In genomic region chr6:2972685-2973084, GRCh38 we compare ENCODE assay signal across 7 cellular contexts. TPM values are rescaled to one million over a fixed set of nuclear protein-coding genes. Genes with fewer than 3 reads are reported as not detected.
DNase-seq lines count a peak whose midpoint lies in the region; ATAC-seq and TF ChIP-seq lines count a peak whose summit lies in the region.
"Not testable (repeated sequence)": the region's sequence is repeated elsewhere in the genome, so short reads cannot be mapped to it uniquely, and the experiment has no call there.

No MANE protein-coding gene starts in this region.

- H3K79me2 ChIP-seq in H9 (ENCODE audit: insufficient read depth, low read length) = not testable (repeated sequence)

- not testable (repeated sequence) for DNase-seq in H9; T-cell; activated CD8-positive, alpha-beta memory T cell treated with anti-CD3 and anti-CD28 coated beads, Interleukin-2, amount 10 ng/mL, durations not matched to agents 7 days and 5 days; activated naive CD8-positive, alpha-beta T cell treated with anti-CD3 and anti-CD28 coated beads, Interleukin-2, amount 10 ng/mL, durations not matched to agents 7 days and 5 days; naive B cell; gastrocnemius medialis
- DNase-seq in endodermal cell = peak; percentile 3

- CTCF ChIA-PET in T-cell (lab: Charles Lee) = interaction anchor here in 1 of 2 donors (0.6 to 1.3 kb wide), 2 partner anchors 10 to 17 kb away, joined by 3 to 5 read pairs; no protein-coding TSS in a partner anchor
- CTCF ChIA-PET in activated CD8-positive, alpha-beta memory T cell treated with anti-CD3 and anti-CD28 coated beads, Interleukin-2, amount 10 ng/mL, durations not matched to agents 7 days and 5 days (lab: Charles Lee) = interaction anchor here (1.6 to 3.2 kb wide), 3 partner anchors 7 to 20 kb away, joined by 6 to 15 read pairs (median 9); no protein-coding TSS in a partner anchor

- not testable (repeated sequence) for H3K27me3 Mint-ChIP-seq in H9 (ENCODE audit: low read depth); activated CD8-positive, alpha-beta memory T cell treated with anti-CD3 and anti-CD28 coated beads, Interleukin-2, amount 10 ng/mL, durations not matched to agents 7 days and 5 days; activated naive CD8-positive, alpha-beta T cell treated with anti-CD3 and anti-CD28 coated beads, Interleukin-2, amount 10 ng/mL, durations not matched to agents 7 days and 5 days; endodermal cell (ENCODE audit: insufficient read depth)
- H3K27me3 Mint-ChIP-seq in T-cell (peaks cover 5 to 13% of the 10 kb centered on the region in 2 donors), naive B cell (peaks cover 4 to 14% (median 13%) of the 10 kb centered on the region in 3 donors)

- not testable (repeated sequence) for H2BK5ac ChIP-seq in H9 (ENCODE audit: insufficient read length, low read length)

- H2AFZ ChIP-seq in H9 (ENCODE audit: low read length) = not testable (repeated sequence)

- not testable (repeated sequence) for H3K27me3 ChIP-seq in H9 (ENCODE audit: insufficient read depth, low read length); endodermal cell (ENCODE audit: control insufficient read depth, insufficient read depth, low read length, poor library complexity, severe bottlenecking); gastrocnemius medialis

- not testable (repeated sequence) for H4K5ac ChIP-seq in H9 (ENCODE audit: insufficient read length, low read depth, low read length)

- H3K36me3 Mint-ChIP-seq in H9 (ENCODE audit: insufficient read depth in 1 of 3, low read depth in 3 of 3); T-cell; endodermal cell (ENCODE audit: low read depth); naive B cell: not testable (repeated sequence)
- peaks cover 11% of the 10 kb centered on the region for H3K36me3 Mint-ChIP-seq in activated CD8-positive, alpha-beta memory T cell treated with anti-CD3 and anti-CD28 coated beads, Interleukin-2, amount 10 ng/mL, durations not matched to agents 7 days and 5 days
- H3K36me3 Mint-ChIP-seq in activated naive CD8-positive, alpha-beta T cell treated with anti-CD3 and anti-CD28 coated beads, Interleukin-2, amount 10 ng/mL, durations not matched to agents 7 days and 5 days = peaks cover 13% of the 10 kb centered on the region

- intact Hi-C loops in gastrocnemius medialis (cut with DNase I; ENCODE audit: low total_unique reads) = not testable (repeated sequence)

- not testable (repeated sequence) for H3K27ac ChIP-seq in H9 (ENCODE audit: insufficient read length, low read depth, low read length); endodermal cell (ENCODE audit: low read depth, low read length)
- H3K27ac ChIP-seq in gastrocnemius medialis = peak overlapping the region in 3 of 4 donors; percentile 99 to 100 (median 99)

- not testable (repeated sequence) for H3K18ac ChIP-seq in H9 (ENCODE audit: insufficient read length, low read depth, low read length)

- not testable (repeated sequence) for TF ChIP-seq POLR2A in gastrocnemius medialis (IDR thresholded peaks at IDR 0.05)

- not testable (repeated sequence) for H2BK120ac ChIP-seq in H9 (ENCODE audit: low read depth, low read length, poor library complexity, severe bottlenecking)

- not testable (repeated sequence) for H3T11ph ChIP-seq in H9 (ENCODE audit: low read length)

- H2BK12ac ChIP-seq in H9 (ENCODE audit: insufficient read length, low read depth, low read length) = not testable (repeated sequence)

- not testable (repeated sequence) for H3K4me2 ChIP-seq in H9 (ENCODE audit: insufficient read depth, insufficient read length, low read length)

- not testable (repeated sequence) for H3K4ac ChIP-seq in H9 (ENCODE audit: low read depth, low read length)

- H4K91ac ChIP-seq in H9 (ENCODE audit: insufficient read length, low read depth, low read length) = not testable (repeated sequence)

- H3K4me3 Mint-ChIP-seq in H9 = peak overlapping the region; percentile 69 to 81; a peak in 2 of 5 replicates
- H3K4me3 Mint-ChIP-seq in T-cell = peak overlapping the region; percentile 81 to 86 (median 85)
- peak overlapping the region; percentile 82 for H3K4me3 Mint-ChIP-seq in activated CD8-positive, alpha-beta memory T cell treated with anti-CD3 and anti-CD28 coated beads, Interleukin-2, amount 10 ng/mL, durations not matched to agents 7 days and 5 days
- H3K4me3 Mint-ChIP-seq in activated naive CD8-positive, alpha-beta T cell treated with anti-CD3 and anti-CD28 coated beads, Interleukin-2, amount 10 ng/mL, durations not matched to agents 7 days and 5 days = peak overlapping the region; percentile 90
- peak overlapping the region; percentile 74 for H3K4me3 Mint-ChIP-seq in endodermal cell
- H3K4me3 Mint-ChIP-seq in naive B cell = peak overlapping the region in 6 of 8 donors; percentile 47 to 95 (median 90)

- not testable (repeated sequence) for H3K27ac Mint-ChIP-seq in H9; activated naive CD8-positive, alpha-beta T cell treated with anti-CD3 and anti-CD28 coated beads, Interleukin-2, amount 10 ng/mL, durations not matched to agents 7 days and 5 days; endodermal cell
- peak overlapping the region in 1 of 2 donors; percentile 3 for H3K27ac Mint-ChIP-seq in T-cell
- peak overlapping the region; percentile 89 for H3K27ac Mint-ChIP-seq in activated CD8-positive, alpha-beta memory T cell treated with anti-CD3 and anti-CD28 coated beads, Interleukin-2, amount 10 ng/mL, durations not matched to agents 7 days and 5 days
- H3K27ac Mint-ChIP-seq in naive B cell = peak overlapping the region in 2 of 6 donors; percentile 39 to 92

- H3K23ac ChIP-seq in H9 (ENCODE audit: insufficient read length, low read depth, low read length) = not testable (repeated sequence)

- no CpG with 5 or more reads among the region's 5 CpGs for WGBS in H9 (ENCODE audit: extremely low coverage, insufficient read length, low lambda C conversion rate)
- 93 to 100% methylated on average over 4 to 5 of the region's 5 CpGs for WGBS in endodermal cell (ENCODE audit: insufficient coverage in 1 of 2, insufficient read length in 1 of 2), 2 experiments

- in situ Hi-C loops in gastrocnemius medialis (cut with MboI; ENCODE audit: low sequenced_read_pairs in 4 of 4) = not testable (repeated sequence)

- not testable (repeated sequence) for H3K4me1 ChIP-seq in H9 (ENCODE audit: insufficient read depth, low read length); endodermal cell (ENCODE audit: control insufficient read depth, insufficient read depth, low read length)
- H3K4me1 ChIP-seq in gastrocnemius medialis = peaks cover 14 to 16% of the 10 kb centered on the region in 2 donors

- POLR2A ChIA-PET in T-cell (lab: Charles Lee) = interaction anchor here (0.6 kb wide), 4 partner anchors 47 to 126 kb away, joined by 3 to 9 read pairs (median 3); no protein-coding TSS in a partner anchor
- POLR2A ChIA-PET in activated naive CD8-positive, alpha-beta T cell treated with anti-CD3 and anti-CD28 coated beads, Interleukin-2, amount 10 ng/mL, durations not matched to agents 7 days and 5 days (lab: Charles Lee) = interaction anchor here (0.7 to 1.9 kb wide), 10 partner anchors 14 to 674 kb away, joined by 3 to 32 read pairs (median 5); partner anchors contain the start of gene NQO2

- ATAC-seq in T-cell (replicated peaks in 1 of 4); activated CD8-positive, alpha-beta memory T cell treated with anti-CD3 and anti-CD28 coated beads, Interleukin-2, amount 10 ng/mL, durations not matched to agents 7 days and 5 days; activated naive CD8-positive, alpha-beta T cell treated with anti-CD3 and anti-CD28 coated beads, Interleukin-2, amount 10 ng/mL, durations not matched to agents 7 days and 5 days (ENCODE audit: low read depth); naive B cell (ENCODE audit: low read depth in 2 of 2); gastrocnemius medialis: not testable (repeated sequence)

- H3K9me3 ChIP-seq in H9 (ENCODE audit: control insufficient read depth, low read depth, low read length); endodermal cell (ENCODE audit: control insufficient read depth, low read length); gastrocnemius medialis: not testable (repeated sequence)

- H2BK20ac ChIP-seq in H9 (ENCODE audit: low read depth, low read length, poor library complexity, severe bottlenecking) = not testable (repeated sequence)

- H3K56ac ChIP-seq in H9 (ENCODE audit: insufficient read length, low read depth, low read length) = not testable (repeated sequence)

- not testable (repeated sequence) for H4K20me1 ChIP-seq in H9 (ENCODE audit: control insufficient read depth, insufficient read depth, insufficient read length)

- H3K4me1 Mint-ChIP-seq in H9 = peaks cover 23 to 32% of the 10 kb centered on the region in 2 experiments
- peaks cover 31 to 39% (median 36%) of the 10 kb centered on the region in 3 donors for H3K4me1 Mint-ChIP-seq in T-cell
- peaks cover 60% of the 10 kb centered on the region for H3K4me1 Mint-ChIP-seq in activated CD8-positive, alpha-beta memory T cell treated with anti-CD3 and anti-CD28 coated beads, Interleukin-2, amount 10 ng/mL, durations not matched to agents 7 days and 5 days
- peaks cover 20% of the 10 kb centered on the region for H3K4me1 Mint-ChIP-seq in activated naive CD8-positive, alpha-beta T cell treated with anti-CD3 and anti-CD28 coated beads, Interleukin-2, amount 10 ng/mL, durations not matched to agents 7 days and 5 days
- H3K4me1 Mint-ChIP-seq in endodermal cell = peaks cover 23% of the 10 kb centered on the region
- peaks cover 8 to 37% (median 14%) of the 10 kb centered on the region in 3 donors for H3K4me1 Mint-ChIP-seq in naive B cell

- H3K79me1 ChIP-seq in H9 (ENCODE audit: insufficient read depth, low read depth, low read length, poor library complexity, severe bottlenecking) = not testable (repeated sequence)

- TF ChIP-seq CTCF in H9 (conservative IDR thresholded peaks at IDR 0.05); endodermal cell (conservative IDR thresholded peaks at IDR 0.05); gastrocnemius medialis (IDR thresholded peaks at IDR 0.05 in 4 of 5, conservative IDR thresholded peaks at IDR 0.05 in 1 of 5): not testable (repeated sequence)

- not testable (repeated sequence) for H4K8ac ChIP-seq in H9 (replicated peaks; ENCODE audit: insufficient read length, low read depth, low read length)

- H3K4me3 ChIP-seq in endodermal cell (ENCODE audit: low read length); gastrocnemius medialis: not testable (repeated sequence)

- H2BK15ac ChIP-seq in H9 (ENCODE audit: low read depth, low read length) = not testable (repeated sequence)

- not testable (repeated sequence) for H3K14ac ChIP-seq in H9 (ENCODE audit: insufficient read depth, low read length)

- not testable (repeated sequence) for H3K9me3 Mint-ChIP-seq in H9; T-cell; activated CD8-positive, alpha-beta memory T cell treated with anti-CD3 and anti-CD28 coated beads, Interleukin-2, amount 10 ng/mL, durations not matched to agents 7 days and 5 days (ENCODE audit: low read depth); activated naive CD8-positive, alpha-beta T cell treated with anti-CD3 and anti-CD28 coated beads, Interleukin-2, amount 10 ng/mL, durations not matched to agents 7 days and 5 days; endodermal cell; naive B cell

- H3K23me2 ChIP-seq in H9 (ENCODE audit: insufficient read length, low read depth, low read length, poor library complexity, severe bottlenecking) = not testable (repeated sequence)

- not testable (repeated sequence) for H3K36me3 ChIP-seq in endodermal cell (ENCODE audit: control insufficient read depth, insufficient read depth, low read length); gastrocnemius medialis

- H3K9ac ChIP-seq in H9 (ENCODE audit: extremely low read depth, insufficient read length, low read length); endodermal cell (ENCODE audit: extremely low read depth, low read length, poor library complexity, severe bottlenecking): not testable (repeated sequence)

- H2AK5ac ChIP-seq in H9 (ENCODE audit: insufficient read length, low read length) = not testable (repeated sequence)

RNA-seq across cellular contexts. Expression of gene SERPINB6, which starts 1.3 kb away (rescaled TPM):
- total RNA-seq in H9 (2021) = 39.0 and 40.6 TPM in 2 replicates
- 10 to 100 TPM; 30.0 to 49.0 (median 38.0) TPM for total RNA-seq in T-cell
- total RNA-seq in activated CD8-positive, alpha-beta memory T cell treated with anti-CD3 and anti-CD28 coated beads, Interleukin-2, amount 10 ng/mL, durations not matched to agents 7 days and 5 days = 10 to 100 TPM; 55.2 to 56.0 TPM
- total RNA-seq in activated naive CD8-positive, alpha-beta T cell treated with anti-CD3 and anti-CD28 coated beads, Interleukin-2, amount 10 ng/mL, durations not matched to agents 7 days and 5 days = 10 to 100 TPM; 85.3 to 85.6 TPM
- total RNA-seq in endodermal cell = 100 to 1,000 TPM; 128 to 150 TPM
- 39.0 TPM for polyA plus RNA-seq in endodermal cell (2013, experiment 1 of 2)
- 39.4 TPM for polyA plus RNA-seq in endodermal cell (2013, experiment 2 of 2)
- polyA plus RNA-seq in naive B cell (ENCODE audit: low read depth in 6 of 6) = 10 to 100 TPM; 30.2 to 90.6 (median 71.2) TPM
- 100 to 1,000 TPM; 114 to 260 (median 189) TPM for total RNA-seq in gastrocnemius medialis

RNA-seq across cellular contexts. Expression of gene NQO2, which starts 27.0 kb away (rescaled TPM):
- 105 and 106 TPM in 2 replicates for total RNA-seq in H9 (2021)
- 10 to 100 TPM in 4 of 5 donors, 1 to 10 TPM in 1; 9.1 to 54.6 (median 33.0) TPM for total RNA-seq in T-cell
- 10 to 100 TPM; 11.9 to 14.5 TPM for total RNA-seq in activated CD8-positive, alpha-beta memory T cell treated with anti-CD3 and anti-CD28 coated beads, Interleukin-2, amount 10 ng/mL, durations not matched to agents 7 days and 5 days
- total RNA-seq in activated naive CD8-positive, alpha-beta T cell treated with anti-CD3 and anti-CD28 coated beads, Interleukin-2, amount 10 ng/mL, durations not matched to agents 7 days and 5 days = 10 to 100 TPM; 17.0 to 17.5 TPM
- 100 to 1,000 TPM in 1 of 2 donors, 10 to 100 TPM in 1; 50.8 to 199 TPM for total RNA-seq in endodermal cell
- 46.8 TPM for polyA plus RNA-seq in endodermal cell (2013, experiment 1 of 2)
- 40.7 TPM for polyA plus RNA-seq in endodermal cell (2013, experiment 2 of 2)
- 10 to 100 TPM in 4 of 6 donors, 1 to 10 TPM in 2; 8.0 to 23.2 (median 14.3) TPM for polyA plus RNA-seq in naive B cell (ENCODE audit: low read depth in 6 of 6)
- total RNA-seq in gastrocnemius medialis = 10 to 100 TPM; 46.7 to 94.5 (median 60.3) TPM
